In genomic region chr10:128209862-128210214, GRCh38 we compare ENCODE assay signal across 10 cellular contexts.
DNase-seq lines count a peak whose midpoint lies in the region; ATAC-seq, FAIRE-seq and TF ChIP-seq lines count a peak whose summit lies in the region.
"Had no signal": no experiment of that assay in that cellular context is flagged by ENCODE, and none has a peak within 500 bp of the region (broad histone marks: within the 10 kb centered on the region; RNA-seq: fewer than 3 reads in every experiment).

No MANE protein-coding gene starts in this region.

- no peaks in the 10 kb centered on the region for H3K79me2 ChIP-seq in DOHH2 (ENCODE audit: control insufficient read depth, low read length)

- H3K4me3 ChIP-seq in DOHH2 (ENCODE audit: low read length) = 0 out of 2 replicates have a peak overlapping the region, but pooled peaks have one; percentile 11
- peak overlapping the region; percentile 28 for H3K4me3 ChIP-seq in fibroblast of the aortic adventitia (ENCODE audit: low read depth, low read length)
- H3K4me3 ChIP-seq in skeletal muscle satellite cell (ENCODE audit: low read length) = no peak overlapping the region
- H3K4me3 ChIP-seq in small intestine (ENCODE audit: low read depth in 1 of 2, low read length in 2 of 2) = no peak overlapping the region

- CTCF ChIA-PET in T-cell (lab: Charles Lee) = interaction anchor here (0.7 to 1.7 kb wide), 5 partner anchors 9 to 198 kb away, joined by 3 to 12 read pairs (median 3); no protein-coding TSS in a partner anchor

- H3K27me3 Mint-ChIP-seq in T-cell = peaks cover 0 to 3% of the 10 kb centered on the region in 2 donors

- H3K27ac ChIP-seq in DOHH2 (ENCODE audit: low read depth, low read length) (no peak overlapping the region), small intestine (ENCODE audit: low read depth in 1 of 2, low read length in 1 of 2) (no peak overlapping the region)

- ATAC-seq in T-cell (replicated peaks in 1 of 4) (peak in 2 of 4 experiments; percentile 2 to 3), GM19328 (IDR thresholded peaks at IDR 0.05; ENCODE audit: unreplicated experiment) (no peak), left lobe of liver (no peak)

- WGBS in small intestine, 3 donors = 77 to 81% (median 79%) methylated on average over 13 of the region's 13 CpGs

- H3K4me1 ChIP-seq in DOHH2 (ENCODE audit: control insufficient read depth, low read length) (peaks cover 5% of the 10 kb centered on the region), skeletal muscle satellite cell (ENCODE audit: control insufficient read depth, insufficient read depth, low read length) (no peaks in the 10 kb centered on the region), small intestine (ENCODE audit: control insufficient read depth in 2 of 2, insufficient read depth in 1 of 2, low read depth in 1 of 2, low read length in 1 of 2) (no peaks in the 10 kb centered on the region)

- H3K36me3 ChIP-seq in DOHH2 (ENCODE audit: control insufficient read depth, low read length) (no peaks in the 10 kb centered on the region), skeletal muscle satellite cell (ENCODE audit: insufficient read depth, low read length) (no peaks in the 10 kb centered on the region), small intestine (ENCODE audit: control insufficient read depth in 2 of 2, insufficient read depth in 2 of 2, low read length in 2 of 2) (no peaks in the 10 kb centered on the region)
- H3K36me3 ChIP-seq: left lung had no signal

- H3F3A ChIP-seq in DOHH2 (ENCODE audit: control insufficient read depth, insufficient read depth) = no peaks in the 10 kb centered on the region

- H3K4me1 Mint-ChIP-seq in T-cell = peaks cover 13 to 14% (median 14%) of the 10 kb centered on the region in 3 donors

- H3K9me3 Mint-ChIP-seq in T-cell = no peaks in the 10 kb centered on the region

- H3K4me3 Mint-ChIP-seq in T-cell = peak overlapping the region; percentile 73 to 84 (median 81)

- H3K36me3 Mint-ChIP-seq in T-cell = no peaks in the 10 kb centered on the region

- POLR2A ChIA-PET in T-cell (lab: Charles Lee) = no interaction called here

- FAIRE-seq in small intestine (lab: Jason Lieb, UNC) = no peak

- no peaks in the 10 kb centered on the region for H3K9me3 ChIP-seq in DOHH2 (ENCODE audit: control insufficient read depth, insufficient read depth, low read length)
- no peaks in the 10 kb centered on the region for H3K9me3 ChIP-seq in skeletal muscle satellite cell (replicated peaks; ENCODE audit: low read length)
- no peaks in the 10 kb centered on the region for H3K9me3 ChIP-seq in small intestine (ENCODE audit: control insufficient read depth, low read depth)
- H3K9me3 ChIP-seq: left lung had no signal

- no peaks in the 10 kb centered on the region for H3K9me2 ChIP-seq in DOHH2 (replicated peaks; ENCODE audit: control insufficient read depth, low read length)

- H3K27me3 ChIP-seq in DOHH2 (ENCODE audit: control insufficient read depth, low read length) (peaks cover 4% of the 10 kb centered on the region; the same call in 1 of the 2 replicates), skeletal muscle satellite cell (ENCODE audit: control insufficient read depth, insufficient read depth, low read length) (peaks cover 3% of the 10 kb centered on the region), small intestine (ENCODE audit: control insufficient read depth in 2 of 2, insufficient read depth in 2 of 2, low read length in 2 of 2) (no peaks in the 10 kb centered on the region)

- TF ChIP-seq CTCF in DOHH2 (IDR thresholded peaks at IDR 0.05; ENCODE audit: low read depth, low read length, poor library complexity, severe bottlenecking) (no peak), fibroblast of the aortic adventitia (IDR thresholded peaks at IDR 0.05; ENCODE audit: insufficient read depth, low read length) (no peak)

- DNase-seq in T-cell (no peak), fibroblast of the aortic adventitia (ENCODE audit: low read depth) (no peak), small intestine (no peak), left lobe of liver (ENCODE audit: low spot score) (no peak), SKM-1 treated with dmso at 0.1 percent for 144 hours (lab: John Stamatoyannopoulos, UW; ENCODE audit: unreplicated experiment) (no peak)
- DNase-seq: SIG-M5 had no signal

- no peak overlapping the region for H3K9ac ChIP-seq in skeletal muscle satellite cell (ENCODE audit: low read depth, low read length)

- no peaks in the 10 kb centered on the region for H4K20me1 ChIP-seq in DOHH2 (ENCODE audit: control insufficient read depth, insufficient read depth, low read depth, low read length)

- H3K4me2 ChIP-seq in DOHH2 (ENCODE audit: low read length) = peak overlapping the region; percentile 61
- peak overlapping the region; percentile 75 for H3K4me2 ChIP-seq in skeletal muscle satellite cell (ENCODE audit: low read length)

- H3K27ac Mint-ChIP-seq in T-cell = peak overlapping the region; percentile 55 to 73

Comparison
In these comparisons a context has a peak if more than half of its experiments do, and no peak if none do; other contexts are left out.
1. H3K4me3 ChIP-seq: peak in DOHH2 (single experiment) and fibroblast of the aortic adventitia (single experiment); none in skeletal muscle satellite cell (single experiment) and small intestine (0 of 2).